8 cellular contexts compared by ENCODE assay signal in the genomic region with DNA sequence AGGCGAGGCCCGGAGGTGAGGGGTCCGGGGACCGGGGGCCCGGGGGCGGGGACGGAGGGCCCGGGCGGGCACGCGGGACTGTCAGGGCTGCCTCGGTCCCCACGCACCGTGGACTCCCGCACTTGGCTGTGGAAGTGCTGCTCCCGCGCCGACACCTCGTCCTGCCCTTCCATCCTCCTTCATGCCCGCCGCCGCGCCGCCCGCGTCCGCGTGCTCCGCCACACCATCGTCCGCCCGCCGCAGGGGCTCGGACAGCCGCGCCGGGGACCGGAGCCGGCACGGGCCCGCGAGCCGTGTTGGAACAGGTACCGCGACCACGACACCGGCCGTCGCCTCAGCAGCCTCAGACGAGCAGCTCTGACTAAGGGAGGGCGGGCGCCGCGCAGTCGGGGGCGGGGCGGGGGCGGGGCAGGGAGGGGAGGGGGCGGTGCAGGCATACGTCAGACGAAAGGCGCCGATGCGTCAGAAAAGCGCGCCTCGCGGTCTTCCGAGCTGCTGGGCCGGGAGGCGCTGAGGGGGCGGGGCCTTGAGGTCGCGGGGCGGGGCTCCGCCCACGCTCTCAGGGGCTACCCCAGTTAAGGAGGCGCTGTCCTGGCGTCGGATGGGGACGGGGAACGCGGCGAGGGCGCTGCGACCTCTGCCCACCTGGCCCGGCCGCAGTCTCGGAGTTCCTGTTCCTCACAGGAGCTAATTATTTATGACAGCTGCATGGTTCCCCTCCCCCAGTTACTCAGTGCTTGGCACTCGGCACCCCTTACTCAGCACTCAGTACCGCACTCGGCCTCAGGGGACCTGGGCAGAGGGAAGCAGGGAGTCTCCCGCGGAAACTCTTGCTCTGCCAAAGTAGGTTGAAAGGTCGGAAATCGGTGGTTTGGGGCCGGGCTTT. TPM values are rescaled to one million over a fixed set of nuclear protein-coding genes. Genes with fewer than 3 reads are reported as not detected.
DNase-seq lines count a peak whose midpoint lies in the region; ATAC-seq and TF ChIP-seq lines count a peak whose summit lies in the region.

A gene with protein sequence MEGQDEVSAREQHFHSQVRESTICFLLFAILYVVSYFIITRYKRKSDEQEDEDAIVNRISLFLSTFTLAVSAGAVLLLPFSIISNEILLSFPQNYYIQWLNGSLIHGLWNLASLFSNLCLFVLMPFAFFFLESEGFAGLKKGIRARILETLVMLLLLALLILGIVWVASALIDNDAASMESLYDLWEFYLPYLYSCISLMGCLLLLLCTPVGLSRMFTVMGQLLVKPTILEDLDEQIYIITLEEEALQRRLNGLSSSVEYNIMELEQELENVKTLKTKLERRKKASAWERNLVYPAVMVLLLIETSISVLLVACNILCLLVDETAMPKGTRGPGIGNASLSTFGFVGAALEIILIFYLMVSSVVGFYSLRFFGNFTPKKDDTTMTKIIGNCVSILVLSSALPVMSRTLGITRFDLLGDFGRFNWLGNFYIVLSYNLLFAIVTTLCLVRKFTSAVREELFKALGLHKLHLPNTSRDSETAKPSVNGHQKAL (minus strand): TSS at position 363 of the 886 bp plus-strand sequence. CDS start 190 bp downstream, at position 173.

- no peaks in the 10 kb centered on the region for H3K9me3 ChIP-seq in BE2C

- H3K27me3 ChIP-seq in BE2C (no peaks in the 10 kb centered on the region), layer of hippocampus (ENCODE audit: control insufficient read depth, insufficient read depth, low read length) (no peaks in the 10 kb centered on the region)

- no peaks in the 10 kb centered on the region for H3K4me1 ChIP-seq in BE2C

- TF ChIP-seq CTCF in BE2C (IDR thresholded peaks at IDR 0.05; ENCODE audit: low read depth, low read length): peak; percentile 47

- DNase-seq in BE2C (peak; percentile 96), GM19238 (ENCODE audit: insufficient read length, low spot score) (peak; percentile 95), NCI-H524 (lab: John Stamatoyannopoulos, UW) (peak; percentile 90 to 93)
- DNase-seq in activated CD4-positive, alpha-beta T cell treated with anti-CD3 and anti-CD28 coated beads for 4 hours: peak; percentile 93 to 94
- DNase-seq in stimulated activated CD4-positive, alpha-beta T cell treated with anti-CD3 and anti-CD28 coated beads, Interleukin-1b, Interleukin-23, amount 100 ng/mL, for 4 hours (ENCODE audit: low read depth in 2 of 2): peak; percentile 94 to 96

- H3K27ac ChIP-seq in cingulate gyrus (ENCODE audit: low read depth, low read length): peak within 1 kb of the TSS; percentile 77
- peak within 1 kb of the TSS; percentile 84 for H3K27ac ChIP-seq in layer of hippocampus (ENCODE audit: low read depth, low read length)

- peak; percentile 71 for ATAC-seq in HG03442 (IDR thresholded peaks at IDR 0.05; ENCODE audit: unreplicated experiment)

- no peaks in the 10 kb centered on the region for H3K36me3 ChIP-seq in BE2C

- peak within 1 kb of the TSS; percentile 82 for H3K4me3 ChIP-seq in BE2C (ENCODE audit: low read depth, low read length)

RNA-seq across cellular contexts. Expression of the gene that starts here (rescaled TPM):
- 53.2 TPM for polyA plus RNA-seq in BE2C (2012; ENCODE audit: insufficient read depth, insufficient read length, low read depth)

Comparison
In these comparisons a context has a peak if more than half of its experiments do, and no peak if none do; other contexts are left out.
1. Peak in every context shown above with its lines: DNase-seq, ATAC-seq, H3K4me3 ChIP-seq and H3K27ac ChIP-seq.